In the genomic region with DNA sequence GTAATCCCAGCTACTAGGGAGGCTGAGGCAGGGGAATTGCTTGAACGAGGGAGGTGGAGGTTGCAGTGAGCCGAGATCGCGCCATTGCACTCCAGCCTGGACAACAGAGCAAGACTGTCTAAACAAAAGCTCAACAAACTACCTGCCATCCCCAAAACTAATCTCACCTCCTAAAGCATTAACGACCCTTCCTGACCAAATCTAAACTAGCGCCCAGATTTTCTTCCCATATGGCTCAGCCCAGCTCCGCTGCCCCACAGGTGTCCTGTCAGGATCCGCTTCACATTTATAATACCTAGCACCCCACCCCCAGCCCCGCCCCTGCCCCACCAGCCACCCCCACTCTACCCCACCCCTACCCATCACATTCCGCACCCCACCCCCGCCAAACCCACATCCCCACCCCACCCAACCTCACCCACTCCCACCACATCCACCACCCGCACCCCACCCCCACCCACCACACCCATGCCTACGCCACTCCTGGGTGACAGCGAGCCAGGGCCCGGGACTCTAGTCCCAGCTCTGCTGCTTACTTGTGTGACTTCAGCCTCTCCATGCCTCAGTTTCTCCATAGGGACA, we compare ENCODE assay signal across 8 cellular contexts. TPM values are rescaled to one million over a fixed set of nuclear protein-coding genes. Genes with fewer than 3 reads are reported as not detected.
DNase-seq lines count a peak whose midpoint lies in the region; ATAC-seq and TF ChIP-seq lines count a peak whose summit lies in the region.

No MANE protein-coding gene starts in this region.

- peak; percentile 14 for ATAC-seq in HG03342 (IDR thresholded peaks at IDR 0.05; ENCODE audit: unreplicated experiment)
- ATAC-seq in activated CD8-positive, alpha-beta T cell treated with anti-CD3 and anti-CD28 coated beads, Interleukin-2, amount 10 ng/mL, durations not matched to agents 7 days and 5 days, result peak; percentile 42
- ATAC-seq in psoas muscle, result peak; percentile 8 to 22 (median 15)

- CTCF ChIA-PET in activated naive CD4-positive, alpha-beta T cell treated with anti-CD3 and anti-CD28 coated beads for 36 hours (lab: Charles Lee), result interaction anchor here (0.6 to 7.7 kb wide), 7 partner anchors 22 to 136 kb away, joined by 3 to 145 read pairs (median 5); a partner anchor contains a TSS
- CTCF ChIA-PET in activated CD8-positive, alpha-beta T cell treated with anti-CD3 and anti-CD28 coated beads, Interleukin-2, amount 10 ng/mL, durations not matched to agents 7 days and 5 days (lab: Charles Lee), result interaction anchor here (4.1 to 9.9 kb wide), 7 partner anchors 9 to 105 kb away, joined by 35 to 204 read pairs (median 62); a partner anchor contains a TSS

- H3K27ac ChIP-seq in psoas muscle, result peak overlapping the region; percentile 93

- H3K9me3 Mint-ChIP-seq in activated naive CD4-positive, alpha-beta T cell treated with anti-CD3 and anti-CD28 coated beads for 36 hours, result no peaks in the 10 kb centered on the region
- no peaks in the 10 kb centered on the region for H3K9me3 Mint-ChIP-seq in activated CD8-positive, alpha-beta T cell treated with anti-CD3 and anti-CD28 coated beads, Interleukin-2, amount 10 ng/mL, durations not matched to agents 7 days and 5 days (ENCODE audit: insufficient read depth)

- intact Hi-C loops in activated naive CD4-positive, alpha-beta T cell treated with anti-CD3 and anti-CD28 coated beads for 36 hours (cut with micrococcal nuclease), result loop anchor here (10.0 kb wide), 1 partner anchor 510 kb away; no protein-coding TSS in a partner anchor
- intact Hi-C loops in psoas muscle (cut with DNase I), result loop anchor here in 1 of 2 donors (2.0 kb wide), 1 partner anchor 20 kb away; no protein-coding TSS in a partner anchor

- no peaks in the 10 kb centered on the region for H3K27me3 ChIP-seq in psoas muscle (ENCODE audit: insufficient read depth in 3 of 3, low read length in 2 of 3)

- POLR2A ChIA-PET in activated CD8-positive, alpha-beta T cell treated with anti-CD3 and anti-CD28 coated beads, Interleukin-2, amount 10 ng/mL, durations not matched to agents 7 days and 5 days (lab: Charles Lee), result interaction anchor here (0.7 to 6.4 kb wide), 15 partner anchors 8 to 123 kb away, joined by 3 to 85 read pairs (median 4); a partner anchor contains a TSS

- H3K27me3 Mint-ChIP-seq in activated naive CD4-positive, alpha-beta T cell treated with anti-CD3 and anti-CD28 coated beads for 36 hours (ENCODE audit: low read depth), result no peaks in the 10 kb centered on the region
- H3K27me3 Mint-ChIP-seq in activated CD8-positive, alpha-beta T cell treated with anti-CD3 and anti-CD28 coated beads, Interleukin-2, amount 10 ng/mL, durations not matched to agents 7 days and 5 days (ENCODE audit: low read depth), result no peaks in the 10 kb centered on the region

- TF ChIP-seq CTCF in psoas muscle (IDR thresholded peaks at IDR 0.05), result no peak

- peaks cover 53% of the 10 kb centered on the region for H3K4me1 Mint-ChIP-seq in activated naive CD4-positive, alpha-beta T cell treated with anti-CD3 and anti-CD28 coated beads for 36 hours (ENCODE audit: low read depth)
- H3K4me1 Mint-ChIP-seq in activated CD8-positive, alpha-beta T cell treated with anti-CD3 and anti-CD28 coated beads, Interleukin-2, amount 10 ng/mL, durations not matched to agents 7 days and 5 days (ENCODE audit: low read depth), result peaks cover 62% of the 10 kb centered on the region

- peaks cover 19% of the 10 kb centered on the region for H3K36me3 Mint-ChIP-seq in activated naive CD4-positive, alpha-beta T cell treated with anti-CD3 and anti-CD28 coated beads for 36 hours (ENCODE audit: low read depth)
- peaks cover 37% of the 10 kb centered on the region for H3K36me3 Mint-ChIP-seq in activated CD8-positive, alpha-beta T cell treated with anti-CD3 and anti-CD28 coated beads, Interleukin-2, amount 10 ng/mL, durations not matched to agents 7 days and 5 days (ENCODE audit: low read depth)

- H3K27ac Mint-ChIP-seq in activated naive CD4-positive, alpha-beta T cell treated with anti-CD3 and anti-CD28 coated beads for 36 hours, result peak overlapping the region; percentile 90
- peak overlapping the region; percentile 91 for H3K27ac Mint-ChIP-seq in activated CD8-positive, alpha-beta T cell treated with anti-CD3 and anti-CD28 coated beads, Interleukin-2, amount 10 ng/mL, durations not matched to agents 7 days and 5 days

- no peaks in the 10 kb centered on the region for H3K9me3 ChIP-seq in psoas muscle

- H3K4me3 Mint-ChIP-seq in activated naive CD4-positive, alpha-beta T cell treated with anti-CD3 and anti-CD28 coated beads for 36 hours, result peak overlapping the region; percentile 86
- peak overlapping the region; percentile 86 for H3K4me3 Mint-ChIP-seq in activated CD8-positive, alpha-beta T cell treated with anti-CD3 and anti-CD28 coated beads, Interleukin-2, amount 10 ng/mL, durations not matched to agents 7 days and 5 days

- 21 to 37% (median 22%) methylated on average over 11 to 15 of the region's 15 CpGs for WGBS in psoas muscle, 3 donors

- peak overlapping the region; percentile 98 for H3K4me3 ChIP-seq in psoas muscle

- DNase-seq in activated naive CD4-positive, alpha-beta T cell treated with anti-CD3 and anti-CD28 coated beads for 36 hours, result peak; percentile 35
- no peak for DNase-seq in activated naive CD4-positive, alpha-beta T cell treated with anti-CD3 and anti-CD28 coated beads, Interleukin-2, amount 50 U/mL, for 16 hours
- DNase-seq in activated CD8-positive, alpha-beta T cell treated with anti-CD3 and anti-CD28 coated beads, Interleukin-2, amount 10 ng/mL, durations not matched to agents 7 days and 5 days, result peak; percentile 72
- peak; percentile 2 for DNase-seq in fibroblast of peridontal ligament (ENCODE audit: extremely low read depth)
- DNase-seq in psoas muscle, result no peak
- DNase-seq in SHP77 (lab: John Stamatoyannopoulos, UW), result no peak
- DNase-seq in NCI-H2107 treated with DMSO at 0.1 percent for 48 hours (lab: John Stamatoyannopoulos, UW; ENCODE audit: unreplicated experiment), result no peak

- peaks cover 22% of the 10 kb centered on the region for H3K4me1 ChIP-seq in psoas muscle

- H3K36me3 ChIP-seq in psoas muscle (ENCODE audit: insufficient read depth in 1 of 2, low read depth in 1 of 2), result peaks cover 0 to 15% of the 10 kb centered on the region in 2 donors

RNA-seq across cellular contexts. Expression of a gene that starts 0.6 kb away (rescaled TPM):
- total RNA-seq in activated naive CD4-positive, alpha-beta T cell treated with anti-CD3 and anti-CD28 coated beads for 36 hours, result 10 to 100 TPM; 21.6 to 24.3 TPM
- total RNA-seq in activated CD8-positive, alpha-beta T cell treated with anti-CD3 and anti-CD28 coated beads, Interleukin-2, amount 10 ng/mL, durations not matched to agents 7 days and 5 days, result 10 to 100 TPM; 38.7 to 41.0 TPM
- total RNA-seq in psoas muscle, result 10 to 100 TPM; 37.5 to 93.3 (median 55.6) TPM
- 100 to 1,000 TPM in 1 of 3 donors, 10 to 100 TPM in 2; 46.8 to 142 (median 68.4) TPM for polyA plus RNA-seq in psoas muscle

RNA-seq across cellular contexts. Expression of a gene that starts 49.2 kb away (rescaled TPM):
- total RNA-seq in activated naive CD4-positive, alpha-beta T cell treated with anti-CD3 and anti-CD28 coated beads for 36 hours, result 10 to 100 TPM; 20.7 to 21.0 TPM
- 10 to 100 TPM; 46.0 to 47.7 TPM for total RNA-seq in activated CD8-positive, alpha-beta T cell treated with anti-CD3 and anti-CD28 coated beads, Interleukin-2, amount 10 ng/mL, durations not matched to agents 7 days and 5 days
- total RNA-seq in psoas muscle, result 100 to 1,000 TPM in 1 of 4 donors, 10 to 100 TPM in 2, 1 to 10 TPM in 1; 5.1 to 119 (median 44.0) TPM
- 10 to 100 TPM; 60.2 to 77.0 (median 73.8) TPM for polyA plus RNA-seq in psoas muscle

Comparison
In these comparisons a context has a peak if more than half of its experiments do, and no peak if none do; other contexts are left out.
1. DNase-seq: peak in activated naive CD4-positive, alpha-beta T cell treated with anti-CD3 and anti-CD28 coated beads for 36 hours (single experiment), activated CD8-positive, alpha-beta T cell treated with anti-CD3 and anti-CD28 coated beads, Interleukin-2, amount 10 ng/mL, durations not matched to agents 7 days and 5 days (single experiment) and fibroblast of peridontal ligament (single experiment); none in activated naive CD4-positive, alpha-beta T cell treated with anti-CD3 and anti-CD28 coated beads, Interleukin-2, amount 50 U/mL, for 16 hours (single experiment), psoas muscle (0 of 2), SHP77 (0 of 2) and NCI-H2107 treated with DMSO at 0.1 percent for 48 hours (single experiment).
2. Peak in every context shown above with its lines, with median percentiles within 50 percentile points of each other: ATAC-seq.